In genomic region chr10:128163701-128164100, GRCh38 we compare ENCODE assay signal across 22 cellular contexts. TPM values are rescaled to one million over a fixed set of nuclear protein-coding genes. Genes with fewer than 3 reads are reported as not detected.
DNase-seq lines count a peak whose midpoint lies in the region; ATAC-seq, FAIRE-seq and TF ChIP-seq lines count a peak whose summit lies in the region.
"Had no signal": no experiment of that assay in that cellular context is flagged by ENCODE, and none has a peak within 500 bp of the region (broad histone marks: within the 10 kb centered on the region; RNA-seq: fewer than 3 reads in every experiment).

No MANE protein-coding gene starts in this region.

- H3K4me3 ChIP-seq in bronchial epithelial cell (ENCODE audit: low read depth, low read length) (no peak overlapping the region), epithelial cell of esophagus (ENCODE audit: low read length) (no peak overlapping the region)
- H3K4me3 ChIP-seq: A549; BLaER1 treated with 17β-estradiol and CSF1 and Interleukin-3, amounts not matched to agents 10 nM and 100 nM had no signal

- no peaks in the 10 kb centered on the region for H3K36me3 Mint-ChIP-seq in MCF 10A (ENCODE audit: insufficient read depth, unreplicated experiment)
- H3K36me3 Mint-ChIP-seq: CD4-positive, alpha-beta memory T cell; CD8-positive, alpha-beta memory T cell had no signal

- no peak for ATAC-seq in HG03175 (IDR thresholded peaks at IDR 0.05; ENCODE audit: unreplicated experiment)
- ATAC-seq: A549 had no signal

- TF ChIP-seq CTCF in MCF 10A (IDR thresholded peaks at IDR 0.05; ENCODE audit: unreplicated experiment) = no peak
- TF ChIP-seq CTCF in bronchial epithelial cell (IDR thresholded peaks at IDR 0.05; ENCODE audit: insufficient read depth, low read length, severe bottlenecking) = no peak
- TF ChIP-seq CTCF in epithelial cell of esophagus (IDR thresholded peaks at IDR 0.05; ENCODE audit: insufficient read depth, low read depth, low read length, missing control alignments) = no peak

- no peak overlapping the region for H3K4me3 Mint-ChIP-seq in MCF 10A (ENCODE audit: unreplicated experiment)
- H3K4me3 Mint-ChIP-seq: B cell; CD4-positive, alpha-beta memory T cell; CD8-positive, alpha-beta memory T cell had no signal

- CTCF ChIA-PET in MCF 10A (lab: Yijun Ruan, JAX) = interaction anchor here (0.7 to 1.7 kb wide), 4 partner anchors 10 to 95 kb away, joined by 3 to 6 read pairs (median 5); no protein-coding TSS in a partner anchor

- H3K36me3 ChIP-seq in bronchial epithelial cell (ENCODE audit: control insufficient read depth, insufficient read depth, low read length) = no peaks in the 10 kb centered on the region
- H3K36me3 ChIP-seq: BLaER1 treated with 17β-estradiol and CSF1 and Interleukin-3, amounts not matched to agents 10 nM and 100 nM had no signal

- POLR2A ChIA-PET in MCF 10A (lab: Yijun Ruan, JAX) = no interaction called here

- H3K4me1 Mint-ChIP-seq in MCF 10A (ENCODE audit: insufficient read depth, unreplicated experiment) = no peaks in the 10 kb centered on the region
- H3K4me1 Mint-ChIP-seq: CD4-positive, alpha-beta memory T cell had no signal

- in situ Hi-C loops in T47D (cut with HindIII; ENCODE audit: low pct_unique_long_range_greater_than_20kb, low sequenced_read_pairs) = no loop called here

- no peak for FAIRE-seq in bronchial epithelial cell (lab: Jason Lieb, UNC)
- FAIRE-seq: A549, G401.6, GM12891, GM19239 had no signal

- BruUV-seq in MCF 10A (replicated peaks; lab: Mats Ljungman, UMichigan) = no TSS peak

- no peaks in the 10 kb centered on the region for H3K27me3 ChIP-seq in bronchial epithelial cell (ENCODE audit: control insufficient read depth, insufficient read depth, low read length)
- H3K27me3 ChIP-seq: BLaER1 treated with 17β-estradiol and CSF1 and Interleukin-3, amounts not matched to agents 10 nM and 100 nM had no signal

- peaks cover 37% of the 10 kb centered on the region for H3K27me3 Mint-ChIP-seq in MCF 10A (ENCODE audit: insufficient read depth, unreplicated experiment)

- intact Hi-C loops in MCF 10A (cut with micrococcal nuclease) = no loop called here

- DNase-seq in T47D (ENCODE audit: low read depth in 1 of 2, low spot score in 1 of 2) (peak; percentile 29 to 91), MCF 10A (ENCODE audit: unreplicated experiment) (no peak), bronchial epithelial cell (ENCODE audit: low read depth) (peak; percentile 8), epithelial cell of esophagus (ENCODE audit: low read depth) (peak; percentile 36), DMS79 treated with DMSO at 0.1 percent for 48 hours (lab: John Stamatoyannopoulos, UW) (no peak), pons (ENCODE audit: low spot score) (no peak)
- DNase-seq: AML-193; CD4-positive, alpha-beta memory T cell; CD8-positive, alpha-beta memory T cell; COR-L47; DMS 273 treated with DMSO at 0.1 percent for 48 hours; DMS153; DMS53; DMS79; GF-D8 had no signal

- H3K9me3 Mint-ChIP-seq in MCF 10A (ENCODE audit: unreplicated experiment) = no peaks in the 10 kb centered on the region
- H3K9me3 Mint-ChIP-seq: CD4-positive, alpha-beta memory T cell; CD8-positive, alpha-beta memory T cell had no signal

- no peak overlapping the region for H3K27ac Mint-ChIP-seq in MCF 10A (ENCODE audit: low read depth, unreplicated experiment)
- H3K27ac Mint-ChIP-seq: B cell; CD4-positive, alpha-beta memory T cell; CD8-positive, alpha-beta memory T cell had no signal

RNA-seq across cellular contexts. Expression of gene MKI67, which starts 37.5 kb away (rescaled TPM):
- total RNA-seq in MCF 10A (2022) (40.4 and 81.4 TPM in 2 replicates), bronchial epithelial cell (0.26 and 0.64 TPM in 2 replicates)

Comparison
In these comparisons a context has a peak if more than half of its experiments do, and no peak if none do; other contexts are left out.
1. DNase-seq: peak in T47D (2 of 2), bronchial epithelial cell (single experiment) and epithelial cell of esophagus (single experiment); none in MCF 10A (single experiment), DMS79 treated with DMSO at 0.1 percent for 48 hours (single experiment) and pons (single experiment).
2. RNA of gene MKI67, which starts 37.5 kb away (total RNA-seq): 40.4 to 81.4 TPM in MCF 10A; 0.26 to 0.64 TPM in bronchial epithelial cell; every median in the first group is over 10 times any median in the second.